ENCODE assay signal across 22 cellular contexts in genomic region chr12:32292175-32292574, GRCh38.
DNase-seq lines count a peak whose midpoint lies in the region; FAIRE-seq and TF ChIP-seq lines count a peak whose summit lies in the region.
"Had no signal": no experiment of that assay in that cellular context is flagged by ENCODE, and none has a peak within 500 bp of the region (broad histone marks: within the 10 kb centered on the region; RNA-seq: fewer than 3 reads in every experiment).

No MANE protein-coding gene starts in this region.

- H3K56ac ChIP-seq in H9 (ENCODE audit: insufficient read length, low read depth, low read length), result no peak overlapping the region

- H3K23ac ChIP-seq in H9 (ENCODE audit: insufficient read length, low read depth, low read length) (no peak overlapping the region), trophoblast cell (ENCODE audit: low read length) (no peak overlapping the region)

- no peak overlapping the region for H2BK20ac ChIP-seq in H9 (ENCODE audit: low read depth, low read length, poor library complexity, severe bottlenecking)

- H3K4me2 ChIP-seq in H9 (ENCODE audit: insufficient read depth, insufficient read length, low read length), result no peak overlapping the region
- H3K4me2 ChIP-seq in SU-DHL-6 (ENCODE audit: low read depth, low read length, poor library complexity, severe bottlenecking), result peak overlapping the region; percentile 7
- no peak overlapping the region for H3K4me2 ChIP-seq in trophoblast cell (ENCODE audit: low read length)

- H4K5ac ChIP-seq in H9 (ENCODE audit: insufficient read length, low read depth, low read length), result no peak overlapping the region

- H2AFZ ChIP-seq in H9 (ENCODE audit: low read length) (no peak overlapping the region), SU-DHL-6 (ENCODE audit: low read depth, low read length, severe bottlenecking) (no peak overlapping the region), trophoblast cell (ENCODE audit: insufficient read depth, low read length, poor library complexity) (no peak overlapping the region)

- H3K4me3 Mint-ChIP-seq in Caco-2 (ENCODE audit: unreplicated experiment) (no peak overlapping the region), H9 (no peak overlapping the region)

- POLR2A ChIA-PET in Caco-2 (lab: Charles Lee), result no interaction called here

- H3K9me3 Mint-ChIP-seq in Caco-2 (ENCODE audit: unreplicated experiment), result no peaks in the 10 kb centered on the region
- peaks cover 0 to 7% of the 10 kb centered on the region in 2 experiments; a peak in 2 of 5 replicates for H3K9me3 Mint-ChIP-seq in H9

- no peak overlapping the region for H2BK15ac ChIP-seq in H9 (ENCODE audit: low read depth, low read length)

- no peak for FAIRE-seq in urothelium cell line (lab: Jason Lieb, UNC)
- FAIRE-seq: GM12878 had no signal

- H4K20me1 ChIP-seq in H9 (ENCODE audit: control insufficient read depth, insufficient read depth, insufficient read length), result no peaks in the 10 kb centered on the region
- no peaks in the 10 kb centered on the region for H4K20me1 ChIP-seq in SU-DHL-6 (ENCODE audit: low read depth, low read length)

- H3K79me2 ChIP-seq in H9 (ENCODE audit: insufficient read depth, low read length), result 0 out of 2 replicates have a peak, but pooled peaks cover 2% of the 10 kb centered on the region
- peaks cover 12% of the 10 kb centered on the region; the same call in 1 of the 2 replicates for H3K79me2 ChIP-seq in SU-DHL-6 (ENCODE audit: insufficient read depth, low read length)
- peaks cover 2% of the 10 kb centered on the region for H3K79me2 ChIP-seq in trophoblast cell (ENCODE audit: control insufficient read depth, insufficient read depth, low read length, poor library complexity)

- H2AK5ac ChIP-seq in H9 (ENCODE audit: insufficient read length, low read length) (no peak overlapping the region), trophoblast cell (ENCODE audit: low read length) (no peak overlapping the region)

- TF ChIP-seq CTCF in Caco-2 (IDR thresholded peaks at IDR 0.05; ENCODE audit: insufficient read depth in 1 of 2, low read depth in 1 of 2, low read length in 1 of 2, severe bottlenecking in 1 of 2, unreplicated experiment in 1 of 2), result no peak
- TF ChIP-seq CTCF in H9 (conservative IDR thresholded peaks at IDR 0.05), result no peak
- TF ChIP-seq CTCF in SU-DHL-6 (IDR thresholded peaks at IDR 0.05; ENCODE audit: insufficient read depth, low read length, poor library complexity, severe bottlenecking), result no peak
- TF ChIP-seq CTCF in GM13977 (IDR thresholded peaks at IDR 0.05; ENCODE audit: extremely low read depth, insufficient read depth, missing control alignments), result no peak

- peaks cover 23% of the 10 kb centered on the region for H3F3A ChIP-seq in SU-DHL-6 (ENCODE audit: insufficient read depth)

- H4K91ac ChIP-seq in H9 (ENCODE audit: insufficient read length, low read depth, low read length), result no peak overlapping the region
- H4K91ac ChIP-seq in trophoblast cell (ENCODE audit: low read depth, low read length), result no peak overlapping the region

- no peaks in the 10 kb centered on the region for H3K23me2 ChIP-seq in H9 (ENCODE audit: insufficient read length, low read depth, low read length, poor library complexity, severe bottlenecking)

- H4K8ac ChIP-seq in H9 (replicated peaks; ENCODE audit: insufficient read length, low read depth, low read length), result no peak overlapping the region
- no peak overlapping the region for H4K8ac ChIP-seq in trophoblast cell (ENCODE audit: low read depth, low read length)

- DNase-seq in Caco-2, result no peak
- DNase-seq in H9, result no peak
- DNase-seq in trophoblast cell, result no peak
- DNase-seq in GM13977 (ENCODE audit: low spot score), result no peak
- DNase-seq in caudate nucleus (lab: John Stamatoyannopoulos, UW), result no peak
- DNase-seq in urothelium cell line (ENCODE audit: low spot score), result no peak
- DNase-seq: AML-193, COR-L47, EL, GOT3, KBM-7, NCI-H1048, NCI-H1436 treated with DMSO at 0.1 percent for 48 hours, NCI-H2029 treated with DMSO at 0.1 percent for 48 hours, NCI-H446 treated with DMSO at 0.1 percent for 48 hours, NCI-H69, PC-3, RPMI8226, SHP77 treated with DMSO at 0.1 percent for 48 hours had no signal

- H3K36me3 Mint-ChIP-seq in Caco-2 (ENCODE audit: insufficient read depth, unreplicated experiment) (no peaks in the 10 kb centered on the region), H9 (ENCODE audit: insufficient read depth in 1 of 3, low read depth in 3 of 3) (peaks cover 6 to 30% (median 23%) of the 10 kb centered on the region in 3 experiments; a peak in 5 of 7 replicates)

- H3K9ac ChIP-seq in H9 (ENCODE audit: extremely low read depth, insufficient read length, low read length) (no peak overlapping the region), SU-DHL-6 (ENCODE audit: low read length) (peak overlapping the region; percentile 5; the same call in 1 of the 2 replicates), trophoblast cell (ENCODE audit: low read length) (no peak overlapping the region)

- H3K27me3 ChIP-seq in Caco-2 (replicated peaks; ENCODE audit: control insufficient read depth, insufficient read depth, low read length) (no peaks in the 10 kb centered on the region), H9 (ENCODE audit: insufficient read depth, low read length) (no peaks in the 10 kb centered on the region), SU-DHL-6 (ENCODE audit: low read length) (no peaks in the 10 kb centered on the region), trophoblast cell (ENCODE audit: insufficient read depth, low read length) (no peaks in the 10 kb centered on the region)

- BruUV-seq in Caco-2 (replicated peaks; lab: Mats Ljungman, UMichigan), result no TSS peak

- H3K9me2 ChIP-seq in SU-DHL-6 (replicated peaks; ENCODE audit: insufficient read depth, low read length), result no peaks in the 10 kb centered on the region

- no peak overlapping the region for H2BK120ac ChIP-seq in H9 (ENCODE audit: low read depth, low read length, poor library complexity, severe bottlenecking)
- no peak overlapping the region for H2BK120ac ChIP-seq in trophoblast cell (ENCODE audit: insufficient read depth, low read length, poor library complexity)

- H3K79me1 ChIP-seq in H9 (ENCODE audit: insufficient read depth, low read depth, low read length, poor library complexity, severe bottlenecking) (peaks cover 5% of the 10 kb centered on the region), trophoblast cell (ENCODE audit: low read length) (no peaks in the 10 kb centered on the region)

- no peak overlapping the region for H4K12ac ChIP-seq in trophoblast cell (ENCODE audit: low read depth, low read length)

- no peaks in the 10 kb centered on the region for H3K27me3 Mint-ChIP-seq in Caco-2 (ENCODE audit: insufficient read depth, unreplicated experiment)
- H3K27me3 Mint-ChIP-seq in H9 (ENCODE audit: low read depth), result no peaks in the 10 kb centered on the region

- H2BK12ac ChIP-seq in H9 (ENCODE audit: insufficient read length, low read depth, low read length), result no peak overlapping the region
- H2BK12ac ChIP-seq in trophoblast cell (ENCODE audit: low read length), result no peak overlapping the region

- H3K4me1 Mint-ChIP-seq in Caco-2 (ENCODE audit: low read depth, unreplicated experiment), result peaks cover 27% of the 10 kb centered on the region
- peaks cover 13% of the 10 kb centered on the region in 2 experiments for H3K4me1 Mint-ChIP-seq in H9

- no CpG with 5 or more reads among the region's 4 CpGs for WGBS in H9 (ENCODE audit: extremely low coverage, insufficient read length, low lambda C conversion rate)
- WGBS in trophoblast cell (ENCODE audit: extremely low coverage, insufficient coverage, insufficient read length), result no CpG with 5 or more reads among the region's 4 CpGs

- H3K36me3 ChIP-seq in Caco-2 (ENCODE audit: control insufficient read depth, insufficient read depth, low read length) (no peaks in the 10 kb centered on the region), SU-DHL-6 (ENCODE audit: low read length) (peaks cover 3% of the 10 kb centered on the region; the same call in 1 of the 2 replicates), trophoblast cell (ENCODE audit: control insufficient read depth in 1 of 2, insufficient read depth in 2 of 2, low read length in 2 of 2) (peaks cover 0 to 2% of the 10 kb centered on the region in 2 experiments)

- intact Hi-C loops in Caco-2 (cut with micrococcal nuclease; ENCODE audit: unreplicated experiment), result no loop called here

- no peak overlapping the region for H3K14ac ChIP-seq in H9 (ENCODE audit: insufficient read depth, low read length)
- H3K14ac ChIP-seq in trophoblast cell (ENCODE audit: low read length), result no peak overlapping the region

- CTCF ChIA-PET in Caco-2 (lab: Charles Lee), result no interaction called here

- in situ Hi-C loops in GM13977 (cut with MboI; ENCODE audit: low pct_unique_long_range_greater_than_20kb, low sequenced_read_pairs, unreplicated experiment), result loop anchor here (25.0 kb wide), 1 partner anchor 180 kb away; the partner anchor contains the start of gene BICD1

- H3K4me1 ChIP-seq in Caco-2 (peaks cover 25% of the 10 kb centered on the region), H9 (ENCODE audit: insufficient read depth, low read length) (peaks cover 6% of the 10 kb centered on the region; the same call in 1 of the 2 replicates), trophoblast cell (ENCODE audit: control insufficient read depth in 1 of 2, insufficient read depth in 2 of 2, low read length in 2 of 2) (peaks cover 1 to 4% of the 10 kb centered on the region in 2 experiments)

- H3K4ac ChIP-seq in H9 (ENCODE audit: low read depth, low read length), result no peak overlapping the region
- H3K4ac ChIP-seq in trophoblast cell (ENCODE audit: low read depth, low read length), result no peak overlapping the region

- H3K27ac ChIP-seq in H9 (ENCODE audit: insufficient read length, low read depth, low read length) (no peak overlapping the region), SU-DHL-6 (ENCODE audit: low read depth, low read length) (peak overlapping the region; percentile 38; the same call in 1 of the 2 replicates), trophoblast cell (ENCODE audit: low read depth, low read length) (no peak overlapping the region), caudate nucleus (ENCODE audit: low read depth, low read length) (no peak overlapping the region)
- H3K27ac ChIP-seq: C4-2B had no signal

- no peak overlapping the region for H3K18ac ChIP-seq in H9 (ENCODE audit: insufficient read length, low read depth, low read length)
- peak overlapping the region; percentile 46 for H3K18ac ChIP-seq in trophoblast cell (ENCODE audit: low read length)

- H3K4me3 ChIP-seq in Caco-2 (ENCODE audit: low read depth, low read length) (no peak overlapping the region), SU-DHL-6 (ENCODE audit: insufficient read depth, low read length, poor library complexity, severe bottlenecking) (no peak overlapping the region), trophoblast cell (ENCODE audit: low read depth, low read length) (no peak overlapping the region)
- H3K4me3 ChIP-seq: GM12878 had no signal

- H3K9me3 ChIP-seq in Caco-2 (peaks cover 13% of the 10 kb centered on the region), H9 (ENCODE audit: control insufficient read depth, low read depth, low read length) (no peaks in the 10 kb centered on the region), SU-DHL-6 (ENCODE audit: insufficient read depth, low read length) (no peaks in the 10 kb centered on the region), trophoblast cell (ENCODE audit: insufficient read depth, low read depth, low read length) (no peaks in the 10 kb centered on the region)

- H3K27ac Mint-ChIP-seq in Caco-2 (ENCODE audit: unreplicated experiment), result peak overlapping the region; percentile 79
- peak overlapping the region in 2 of 3 experiments; percentile 62 to 81; a peak in 4 of 7 replicates for H3K27ac Mint-ChIP-seq in H9

- H3T11ph ChIP-seq in H9 (ENCODE audit: low read length), result no peak overlapping the region

- H2BK5ac ChIP-seq in H9 (ENCODE audit: insufficient read length, low read length) (no peak overlapping the region), trophoblast cell (ENCODE audit: low read depth, low read length, poor library complexity) (no peak overlapping the region)
